ENCODE assay signal across 22 cellular contexts in the genomic region with DNA sequence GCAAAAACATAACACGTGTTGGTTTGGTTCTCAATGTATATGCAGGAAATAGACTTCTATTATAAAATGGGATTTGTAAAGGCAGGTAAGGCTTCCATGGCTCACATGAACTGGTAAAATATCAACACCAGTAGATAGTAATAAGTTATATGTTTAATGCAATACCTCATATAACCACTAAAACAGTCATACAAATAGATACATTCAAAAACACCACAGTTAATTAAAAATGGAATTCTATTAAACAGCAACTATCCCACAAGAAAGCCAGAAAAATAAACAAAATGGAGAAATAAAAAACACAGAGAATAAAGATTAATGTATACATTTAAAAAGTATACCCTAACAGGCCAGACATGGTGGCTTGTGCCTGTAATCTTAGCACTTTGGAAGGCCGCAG.
DNase-seq lines count a peak whose midpoint lies in the region; ATAC-seq and TF ChIP-seq lines count a peak whose summit lies in the region.
"Had no signal": no experiment of that assay in that cellular context is flagged by ENCODE, and none has a peak within 500 bp of the region (broad histone marks: within the 10 kb centered on the region; RNA-seq: fewer than 3 reads in every experiment).

No MANE protein-coding gene starts in this region.

- H2BK12ac ChIP-seq in H9 (ENCODE audit: insufficient read length, low read depth, low read length) = no peak overlapping the region

- H3K4me1 Mint-ChIP-seq in H9 (no peaks in the 10 kb centered on the region), endothelial cell (ENCODE audit: unreplicated experiment) (no peaks in the 10 kb centered on the region), nephron progenitor cell (peaks cover 21% of the 10 kb centered on the region), type B pancreatic cell (ENCODE audit: unreplicated experiment) (no peaks in the 10 kb centered on the region)
- H3K4me1 Mint-ChIP-seq: CD14-positive monocyte; CD8-positive, alpha-beta memory T cell; GM23338 had no signal

- no peak overlapping the region for H2BK120ac ChIP-seq in H9 (ENCODE audit: low read depth, low read length, poor library complexity, severe bottlenecking)

- no peak overlapping the region for H2AK5ac ChIP-seq in H9 (ENCODE audit: insufficient read length, low read length)

- H3K27ac Mint-ChIP-seq in H9 (no peak overlapping the region), endothelial cell (ENCODE audit: unreplicated experiment) (no peak overlapping the region), nephron progenitor cell (no peak overlapping the region), type B pancreatic cell (no peak overlapping the region)
- H3K27ac Mint-ChIP-seq: CD14-positive monocyte; CD4-positive, alpha-beta T cell; CD8-positive, alpha-beta memory T cell; GM23338; HFFc6 had no signal

- TF ChIP-seq CTCF in H9 (conservative IDR thresholded peaks at IDR 0.05) (peak; percentile 26; the same call in 1 of the 3 replicates), endothelial cell (IDR thresholded peaks at IDR 0.05; ENCODE audit: unreplicated experiment) (peak; percentile 33), nephron progenitor cell (IDR thresholded peaks at IDR 0.05) (peak; percentile 15), type B pancreatic cell (conservative IDR thresholded peaks at IDR 0.05) (peak; percentile 54)

- no peak overlapping the region for H2BK20ac ChIP-seq in H9 (ENCODE audit: low read depth, low read length, poor library complexity, severe bottlenecking)

- no peak overlapping the region for H3K9ac ChIP-seq in H9 (ENCODE audit: extremely low read depth, insufficient read length, low read length)
- H3K9ac ChIP-seq: BLaER1 treated with 17β-estradiol and CSF1 and Interleukin-3, amounts not matched to agents 10 nM and 100 nM had no signal

- H3K4me3 Mint-ChIP-seq in H9 = no peak overlapping the region
- H3K4me3 Mint-ChIP-seq in endothelial cell (ENCODE audit: unreplicated experiment) = no peak overlapping the region
- no peak overlapping the region for H3K4me3 Mint-ChIP-seq in nephron progenitor cell
- H3K4me3 Mint-ChIP-seq in type B pancreatic cell = no peak overlapping the region
- H3K4me3 Mint-ChIP-seq: CD14-positive monocyte; CD4-positive, alpha-beta T cell; CD8-positive, alpha-beta memory T cell; GM23338; HFFc6 had no signal

- H4K91ac ChIP-seq in H9 (ENCODE audit: insufficient read length, low read depth, low read length) = no peak overlapping the region

- H3K27me3 Mint-ChIP-seq in H9 (ENCODE audit: low read depth) (no peaks in the 10 kb centered on the region), endothelial cell (ENCODE audit: unreplicated experiment) (no peaks in the 10 kb centered on the region), nephron progenitor cell (ENCODE audit: low read depth, poor library complexity) (peaks cover 3% of the 10 kb centered on the region), type B pancreatic cell (peaks cover 3% of the 10 kb centered on the region)
- H3K27me3 Mint-ChIP-seq: CD4-positive, alpha-beta T cell; CD8-positive, alpha-beta memory T cell had no signal

- no peak for ATAC-seq in HG03432 (IDR thresholded peaks at IDR 0.05; ENCODE audit: unreplicated experiment)
- ATAC-seq: GM12878, GM23338 had no signal

- no peak overlapping the region for H2AFZ ChIP-seq in H9 (ENCODE audit: low read length)
- H2AFZ ChIP-seq: GM23338 had no signal

- no CpG with 5 or more reads among the region's 2 CpGs for WGBS in H9 (ENCODE audit: extremely low coverage, insufficient read length, low lambda C conversion rate)

- H3K79me2 ChIP-seq in H9 (ENCODE audit: insufficient read depth, low read length) = no peaks in the 10 kb centered on the region

- H4K20me1 ChIP-seq in H9 (ENCODE audit: control insufficient read depth, insufficient read depth, insufficient read length) = no peaks in the 10 kb centered on the region
- H4K20me1 ChIP-seq: BLaER1 treated with 17β-estradiol and CSF1 and Interleukin-3, amounts not matched to agents 10 nM and 100 nM had no signal

- H3K23ac ChIP-seq in H9 (ENCODE audit: insufficient read length, low read depth, low read length) = no peak overlapping the region

- no peaks in the 10 kb centered on the region; the same call in 1 of the 2 replicates for H3K27me3 ChIP-seq in H9 (ENCODE audit: insufficient read depth, low read length)
- H3K27me3 ChIP-seq: BE2C; BLaER1 treated with 17β-estradiol and CSF1 and Interleukin-3, amounts not matched to agents 10 nM and 100 nM had no signal

- no peak overlapping the region for H3K4ac ChIP-seq in H9 (ENCODE audit: low read depth, low read length)

- H3K9me3 Mint-ChIP-seq in H9 = no peaks in the 10 kb centered on the region
- no peaks in the 10 kb centered on the region for H3K9me3 Mint-ChIP-seq in endothelial cell (ENCODE audit: unreplicated experiment)
- H3K9me3 Mint-ChIP-seq in nephron progenitor cell = no peaks in the 10 kb centered on the region
- H3K9me3 Mint-ChIP-seq in type B pancreatic cell = no peaks in the 10 kb centered on the region
- H3K9me3 Mint-ChIP-seq: GM23338, HFFc6 had no signal

- DNase-seq in H9 (no peak), endothelial cell (ENCODE audit: low spot score) (no peak), nephron progenitor cell (no peak), type B pancreatic cell (ENCODE audit: extremely low spot score, unreplicated experiment) (no peak), kidney glomerular epithelial cell (lab: John Stamatoyannopoulos, UW) (no peak), amygdala (lab: John Stamatoyannopoulos, UW) (no peak)
- DNase-seq: AML-193; BE2C; CD4-positive, alpha-beta T cell; CD8-positive, alpha-beta memory T cell; DMS 273 treated with DMSO at 0.1 percent for 48 hours; DMS79; EL; GDM1; HFFc6 had no signal

- H3K14ac ChIP-seq in H9 (ENCODE audit: insufficient read depth, low read length) = no peak overlapping the region

- no peaks in the 10 kb centered on the region for H3K4me1 ChIP-seq in H9 (ENCODE audit: insufficient read depth, low read length)
- H3K4me1 ChIP-seq: BE2C, HAP-1 had no signal

- H4K5ac ChIP-seq in H9 (ENCODE audit: insufficient read length, low read depth, low read length) = no peak overlapping the region

- no peak overlapping the region for H2BK15ac ChIP-seq in H9 (ENCODE audit: low read depth, low read length)

- H3K79me1 ChIP-seq in H9 (ENCODE audit: insufficient read depth, low read depth, low read length, poor library complexity, severe bottlenecking) = no peaks in the 10 kb centered on the region

- no peak overlapping the region for H3K18ac ChIP-seq in H9 (ENCODE audit: insufficient read length, low read depth, low read length)

- H3K36me3 Mint-ChIP-seq in H9 (ENCODE audit: insufficient read depth in 1 of 3, low read depth in 3 of 3) (no peaks in the 10 kb centered on the region), endothelial cell (ENCODE audit: low read depth, unreplicated experiment) (no peaks in the 10 kb centered on the region), nephron progenitor cell (ENCODE audit: low read depth) (no peaks in the 10 kb centered on the region), type B pancreatic cell (no peaks in the 10 kb centered on the region)
- H3K36me3 Mint-ChIP-seq: CD14-positive monocyte; CD8-positive, alpha-beta memory T cell had no signal

- H3K23me2 ChIP-seq in H9 (ENCODE audit: insufficient read length, low read depth, low read length, poor library complexity, severe bottlenecking) = no peaks in the 10 kb centered on the region

- H4K8ac ChIP-seq in H9 (replicated peaks; ENCODE audit: insufficient read length, low read depth, low read length) = no peak overlapping the region

- H3T11ph ChIP-seq in H9 (ENCODE audit: low read length) = no peak overlapping the region

- no peak overlapping the region for H3K56ac ChIP-seq in H9 (ENCODE audit: insufficient read length, low read depth, low read length)

- no peak overlapping the region for H3K27ac ChIP-seq in H9 (ENCODE audit: insufficient read length, low read depth, low read length)
- H3K27ac ChIP-seq: 22Rv1; BLaER1 treated with 17β-estradiol and CSF1 and Interleukin-3, amounts not matched to agents 10 nM and 100 nM had no signal

- no peak overlapping the region for H3K4me2 ChIP-seq in H9 (ENCODE audit: insufficient read depth, insufficient read length, low read length)
- H3K4me2 ChIP-seq: BLaER1 treated with 17β-estradiol and CSF1 and Interleukin-3, amounts not matched to agents 10 nM and 100 nM; GM23338 had no signal

- H3K9me3 ChIP-seq in H9 (ENCODE audit: control insufficient read depth, low read depth, low read length) = no peaks in the 10 kb centered on the region
- H3K9me3 ChIP-seq: BE2C; BLaER1 treated with 17β-estradiol and CSF1 and Interleukin-3, amounts not matched to agents 10 nM and 100 nM; HAP-1 had no signal

- H2BK5ac ChIP-seq in H9 (ENCODE audit: insufficient read length, low read length) = no peak overlapping the region
